In genomic region chr11:24181395-24182047, GRCh38 we compare ENCODE assay signal across 12 cellular contexts.
A peak's percentile ranks its signal among the peaks of the same experiment; 100 is the strongest.
DNase-seq lines count a peak whose midpoint lies in the region; ATAC-seq and TF ChIP-seq lines count a peak whose summit lies in the region.
"Had no signal": no experiment of that assay in that cellular context is flagged by ENCODE, and none has a peak within 500 bp of the region (broad histone marks: within the 10 kb centered on the region; RNA-seq: fewer than 3 reads in every experiment).

No MANE protein-coding gene starts in this region.

- peak in 2 of 3 experiments; percentile 15 to 65 for DNase-seq in NCI-H1417 (lab: John Stamatoyannopoulos, UW)
- DNase-seq in NCI-H1417 treated with DMSO at 0.1 percent for 48 hours (lab: John Stamatoyannopoulos, UW), result no peak
- peak; percentile 34 for DNase-seq in NCI-H2227 (lab: John Stamatoyannopoulos, UW; ENCODE audit: unreplicated experiment)
- DNase-seq in OCI-M1 (lab: John Stamatoyannopoulos, UW), result peak; percentile 69
- peak; percentile 80 for DNase-seq in islet precursor cell
- DNase-seq in left ventricle myocardium inferior, result no peak
- DNase-seq in occipital lobe (lab: John Stamatoyannopoulos, UW), result no peak
- DNase-seq: DMS53 had no signal

- no peaks in the 10 kb centered on the region for H3K27me3 ChIP-seq in left ventricle myocardium inferior (ENCODE audit: low read depth)

- peaks cover 12% of the 10 kb centered on the region for H3K9me3 ChIP-seq in left ventricle myocardium inferior (replicated peaks)

- H3K4me3 ChIP-seq in left ventricle myocardium inferior, result no peak overlapping the region

- no peak for ATAC-seq in GM21723 (IDR thresholded peaks at IDR 0.05; ENCODE audit: unreplicated experiment)
- ATAC-seq: HCT116 had no signal

- intact Hi-C loops in left ventricle myocardium inferior (cut with micrococcal nuclease), result no loop called here

- TF ChIP-seq CTCF in left ventricle myocardium inferior (IDR thresholded peaks at IDR 0.05; ENCODE audit: borderline replicate concordance), result no peak

- no peaks in the 10 kb centered on the region for H3K36me3 ChIP-seq in left ventricle myocardium inferior

- H3K27ac ChIP-seq in left ventricle myocardium inferior (replicated peaks), result no peak overlapping the region
- H3K27ac ChIP-seq: 22Rv1, HL-60 had no signal

- H3K4me1 ChIP-seq in left ventricle myocardium inferior, result no peaks in the 10 kb centered on the region

Comparison
In these comparisons a context has a peak if more than half of its experiments do, and no peak if none do; other contexts are left out.
1. DNase-seq: peak in NCI-H1417 (2 of 3), NCI-H2227 (single experiment), OCI-M1 (single experiment) and islet precursor cell (single experiment); none in NCI-H1417 treated with DMSO at 0.1 percent for 48 hours (single experiment), left ventricle myocardium inferior (single experiment) and occipital lobe (single experiment).